ENCODE assay signal across 19 cellular contexts in the genomic region with DNA sequence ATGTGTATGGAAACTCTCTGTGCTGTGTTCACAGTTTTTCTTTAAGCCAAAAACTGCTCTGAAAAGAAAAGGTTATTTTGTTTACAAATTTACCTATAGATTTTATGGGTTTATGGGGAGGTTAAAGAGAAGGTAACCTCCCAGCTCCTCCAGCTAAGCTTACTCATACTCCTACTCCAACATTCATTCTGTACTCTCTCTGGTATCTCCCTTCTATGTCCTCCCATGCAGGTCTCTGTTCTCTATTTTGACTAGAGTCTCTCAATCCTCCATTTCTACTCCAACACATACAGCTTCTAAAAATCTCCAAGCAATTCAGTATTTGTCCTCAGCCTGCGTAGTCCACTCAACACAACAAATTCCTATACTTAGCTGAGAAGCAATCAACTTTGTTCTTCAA. TPM values are rescaled to one million over a fixed set of nuclear protein-coding genes. Genes with fewer than 3 reads are reported as not detected.
DNase-seq lines count a peak whose midpoint lies in the region; ATAC-seq and TF ChIP-seq lines count a peak whose summit lies in the region.
"Had no signal": no experiment of that assay in that cellular context is flagged by ENCODE, and none has a peak within 500 bp of the region (broad histone marks: within the 10 kb centered on the region; RNA-seq: fewer than 3 reads in every experiment).

No MANE protein-coding gene starts in this region.

- ATAC-seq in GM19023 (IDR thresholded peaks at IDR 0.05; ENCODE audit: unreplicated experiment) (peak; percentile 89), HG02623 (IDR thresholded peaks at IDR 0.05; ENCODE audit: unreplicated experiment) (peak; percentile 85), HG03439 (IDR thresholded peaks at IDR 0.05; ENCODE audit: unreplicated experiment) (peak; percentile 83), GM21381 (IDR thresholded peaks at IDR 0.05; ENCODE audit: unreplicated experiment) (no peak), GM21737 (IDR thresholded peaks at IDR 0.05; ENCODE audit: unreplicated experiment) (no peak), left cardiac atrium (no peak)
- ATAC-seq: A549, left ventricle myocardium superior had no signal

- DNase-seq in GM12865 (ENCODE audit: low read depth) (peak; percentile 32), left cardiac atrium (no peak)
- no peak for DNase-seq in stimulated activated CD4-positive, alpha-beta T cell treated with anti-CD3 and anti-CD28 coated beads, Interleukin-4, amount 100 ng/mL, for 1 hour
- DNase-seq: activated naive CD4-positive, alpha-beta T cell; DMS79 treated with DMSO at 0.1 percent for 48 hours; H7; left ventricle myocardium superior; MM.1S; NCI-H82; ovary; stimulated activated CD4-positive, alpha-beta T cell treated with anti-CD3 and anti-CD28 coated beads, Interleukin-4, amount 100 ng/mL, for 4 hours; SW 1271; tibial artery had no signal

- no peak for TF ChIP-seq CTCF in GM12865 (IDR thresholded peaks at IDR 0.05; ENCODE audit: insufficient read depth, low read depth, low read length, missing control alignments)

- intact Hi-C loops in left cardiac atrium (cut with DNase I): no loop called here

- no peak overlapping the region for H3K4me3 ChIP-seq in GM12865 (ENCODE audit: low read depth, low read length)
- H3K4me3 ChIP-seq: A549, ovary, tibial artery had no signal

RNA-seq across cellular contexts. Expression of a gene that starts 46.6 kb away (rescaled TPM):
- 10 to 100 TPM; 26.0 to 29.4 TPM for total RNA-seq in left cardiac atrium

Comparison
In these comparisons a context has a peak if more than half of its experiments do, and no peak if none do; other contexts are left out.
1. ATAC-seq: peak in GM19023 (single experiment), HG02623 (single experiment) and HG03439 (single experiment); none in GM21381 (single experiment), GM21737 (single experiment) and left cardiac atrium (0 of 2).